ENCODE assay signal across 32 cellular contexts in the genomic region with DNA sequence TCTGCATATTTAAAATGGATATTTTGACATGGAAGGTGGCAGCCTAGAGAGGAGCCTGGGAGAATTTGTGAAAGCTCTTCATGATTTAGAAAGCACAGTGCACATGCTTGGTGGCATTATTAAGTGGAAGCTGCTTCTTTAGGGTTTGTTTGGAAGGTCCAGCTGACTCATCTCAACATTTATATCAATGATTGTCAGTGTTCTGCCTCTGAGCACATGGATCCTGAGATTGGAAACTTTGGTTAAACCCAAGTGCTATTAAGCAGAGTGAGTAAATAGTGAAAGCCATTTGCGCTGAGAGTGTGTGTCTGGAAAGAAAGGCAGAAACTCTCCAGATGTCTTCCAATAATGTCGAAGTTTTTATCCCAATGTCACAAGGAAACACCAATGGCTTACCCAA. TPM values are rescaled to one million over a fixed set of nuclear protein-coding genes. Genes with fewer than 3 reads are reported as not detected.
"Had no signal": no experiment of that assay in that cellular context is flagged by ENCODE, and none has a peak within 500 bp of the region (broad histone marks: within the 10 kb centered on the region; RNA-seq: fewer than 3 reads in every experiment).

No MANE protein-coding gene starts in this region.

- H3K27me3 ChIP-seq: hepatocyte, neural progenitor cell, stomach, testis, thyroid gland, transverse colon, upper lobe of left lung, vagina had no signal

- H3K4me1 ChIP-seq: lower lobe of right lung, neural progenitor cell, psoas muscle, stomach, testis, thyroid gland, transverse colon, upper lobe of left lung, vagina had no signal

- H3K4me3 ChIP-seq: hepatocyte, lower lobe of right lung, neural progenitor cell, psoas muscle, skin epidermis, stomach, testis, thyroid gland, transverse colon, upper lobe of left lung, vagina had no signal

- H3K4me2 ChIP-seq: hepatocyte, neural progenitor cell had no signal

- ATAC-seq: left cardiac atrium; left lobe of liver; lower lobe of right lung; natural killer cell; psoas muscle; right cardiac atrium; sciatic nerve; stimulated activated naive B cell treated with anti-CD40 and anti-IgM and Interleukin-4, amounts not matched to agents 10 μg/mL and 1 μg/mL and 100 μg/mL, for 72 hours; stimulated activated naive CD8-positive, alpha-beta T cell treated with anti-CD3 and anti-CD28 coated beads, Interleukin-15, Interleukin-2, amounts not matched to agents 100 U/mL and 50 U/mL, for 24 hours had no signal

- H3K27ac ChIP-seq: hepatocyte, lower lobe of right lung, neural progenitor cell, neutrophil, parathyroid adenoma, psoas muscle, skin epidermis, stomach, testis, thyroid gland, transverse colon, upper lobe of left lung, vagina had no signal

- H3K9ac ChIP-seq: neural progenitor cell, parathyroid adenoma had no signal

- H3K9me3 ChIP-seq: lower lobe of right lung, neutrophil, psoas muscle, stomach, testis, thyroid gland, transverse colon, upper lobe of left lung, vagina had no signal

- DNase-seq: islet precursor cell; left cardiac atrium; lower lobe of right lung; mammary epithelial cell; mesendoderm; naive B cell; natural killer cell; nephron progenitor cell; occipital lobe; psoas muscle; right cardiac atrium; stimulated activated CD4-positive, alpha-beta T cell treated with anti-CD3 and anti-CD28 coated beads, Interleukin-12 subunit alpha, Interleukin-12 subunit beta, amount 100 ng/mL, for 4 hours; stimulated activated CD4-positive, alpha-beta T cell treated with anti-CD3 and anti-CD28 coated beads, Interleukin-15, amount 100 ng/mL, for 24 hours; stimulated activated CD4-positive, alpha-beta T cell treated with anti-CD3 and anti-CD28 coated beads, Interleukin-2, amount 100 ng/mL, for 24 hours; stimulated activated CD4-positive, alpha-beta T cell treated with anti-CD3 and anti-CD28 coated beads, Interleukin-4, amount 100 ng/mL, for 1 hour; stimulated activated naive B cell treated with anti-CD40 and anti-IgM and Interleukin-4, amounts not matched to agents 10 μg/mL and 1 μg/mL and 100 μg/mL, for 72 hours; stimulated activated naive CD8-positive, alpha-beta T cell treated with anti-CD3 and anti-CD28 coated beads, Interleukin-15, Interleukin-2, amounts not matched to agents 100 U/mL and 50 U/mL, for 24 hours; stomach; testis; thyroid gland; transverse colon; upper lobe of left lung had no signal

- H2AFZ ChIP-seq: hepatocyte, neural progenitor cell, parathyroid adenoma had no signal

- H3K36me3 ChIP-seq: lower lobe of right lung, neural progenitor cell, neutrophil, stomach, thyroid gland, transverse colon, upper lobe of left lung, vagina had no signal

RNA-seq across cellular contexts. Expression of gene NOX5, which starts 7.4 kb away (rescaled TPM):
- total RNA-seq: lower lobe of right lung, mononuclear cell, osteocyte had no signal
- polyA plus RNA-seq: hepatocyte had no signal
